Comparison of ENCODE assay signal across 1 cellular context in the genomic region with DNA sequence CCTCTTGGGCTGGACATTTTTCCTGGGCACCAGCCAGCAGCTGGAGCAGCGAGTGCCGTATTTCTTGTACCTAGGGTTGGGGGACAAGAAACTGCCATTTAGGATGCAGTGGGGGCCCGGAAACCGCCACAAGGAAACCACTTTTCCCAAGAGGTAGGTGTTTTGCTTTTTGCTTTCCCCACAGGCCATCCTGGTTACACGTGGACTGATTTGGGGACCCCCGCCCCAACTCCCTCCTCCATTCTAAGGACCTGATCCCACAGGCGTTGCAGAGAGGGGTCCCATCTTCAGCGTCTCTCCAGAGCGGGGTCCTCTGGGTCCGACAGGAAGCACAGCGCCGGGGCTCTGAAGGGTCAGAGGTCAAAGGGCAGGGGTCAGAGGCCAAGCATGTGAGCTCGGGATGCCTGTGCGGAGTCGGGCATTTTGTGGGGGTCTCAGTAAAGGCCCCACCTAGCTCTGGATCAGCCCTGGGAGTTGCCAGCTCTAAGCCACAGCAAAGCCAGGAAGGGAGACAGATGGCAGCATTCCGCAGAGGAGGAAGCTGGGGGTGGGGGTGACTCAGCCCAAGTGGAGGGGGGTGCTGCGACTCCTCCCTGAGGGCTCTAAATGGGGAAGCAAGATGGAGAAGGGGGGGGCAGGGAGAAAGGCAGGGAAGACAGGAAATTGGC.
TF ChIP-seq lines count a peak whose summit lies in the region.

No MANE protein-coding gene starts in this region.

TF ChIP-seq in K562, 482 proteins besides CTCF, POLR2A, EP300 and RAD21 (continues in another document):
- TF ChIP-seq BRD4 (IDR thresholded peaks at IDR 0.05) (no peak), ZFP1 (CRISPR knock-in tag; IDR thresholded peaks at IDR 0.05) (no peak), IRF9 (tag; IDR thresholded peaks at IDR 0.05) (peak; percentile 7; the same call in 1 of the 2 replicates), MIER1 (IDR thresholded peaks at IDR 0.05; ENCODE audit: low read depth) (peak; percentile 100), FOS (IDR thresholded peaks at IDR 0.05; ENCODE audit: extremely low read depth, insufficient read length) (no peak), ZNF764 (CRISPR knock-in tag; IDR thresholded peaks at IDR 0.05; ENCODE audit: low read depth) (0 out of 2 replicates have a peak, but pooled peaks have one; percentile 34), ZNF830 (CRISPR knock-in tag; IDR thresholded peaks at IDR 0.05) (no peak), HDAC2 (IDR thresholded peaks at IDR 0.05) (0 out of 2 replicates have a peak, but pooled peaks have one; percentile 58), ARID2 (IDR thresholded peaks at IDR 0.05) (no peak), STAG1 (CRISPR knock-in tag; IDR thresholded peaks at IDR 0.05; ENCODE audit: borderline replicate concordance) (no peak), TGIF2 (CRISPR knock-in tag; IDR thresholded peaks at IDR 0.05) (no peak), HNRNPK (IDR thresholded peaks at IDR 0.05; ENCODE audit: low read depth, low read length, poor library complexity, severe bottlenecking) (no peak), NCOA4 (IDR thresholded peaks at IDR 0.05; ENCODE audit: partially characterized antibody) (peak; percentile 25), RFX1 (IDR thresholded peaks at IDR 0.05) (no peak), TRIM24 (IDR thresholded peaks at IDR 0.05) (peak; percentile 14 to 16; a peak in 1 of 4 replicates), AFF4 (CRISPR knock-in tag; IDR thresholded peaks at IDR 0.05) (no peak), BCL6 (CRISPR knock-in tag; IDR thresholded peaks at IDR 0.05) (no peak), MTA2 (IDR thresholded peaks at IDR 0.05; ENCODE audit: low read depth) (peak; percentile 70), DACH1 (IDR thresholded peaks at IDR 0.05; ENCODE audit: partially characterized antibody) (peak; percentile 20), ETV1 (tag; conservative IDR thresholded peaks at IDR 0.05; ENCODE audit: low read depth) (0 out of 2 replicates have a peak, but pooled peaks have one; percentile 13), RBM25 (IDR thresholded peaks at IDR 0.05; ENCODE audit: low read depth, low read length, severe bottlenecking) (peak; percentile 98), PYGO2 (tag; IDR thresholded peaks at IDR 0.05) (no peak), TSC22D4 (tag; IDR thresholded peaks at IDR 0.05) (no peak), MTA1 (IDR thresholded peaks at IDR 0.05; ENCODE audit: borderline replicate concordance) (0 out of 2 replicates have a peak, but pooled peaks have one; percentile 51), ZNF511 (CRISPR knock-in tag; IDR thresholded peaks at IDR 0.05) (0 out of 2 replicates have a peak, but pooled peaks have one; percentile 18), POLR3A (IDR thresholded peaks at IDR 0.05; ENCODE audit: borderline replicate concordance, extremely low read depth, insufficient read depth, insufficient read length) (no peak), RERE (CRISPR knock-in tag; IDR thresholded peaks at IDR 0.05; ENCODE audit: borderline replicate concordance) (no peak), PRDM10 (IDR thresholded peaks at IDR 0.05; ENCODE audit: partially characterized antibody) (peak; percentile 24), GTF2F1 (IDR thresholded peaks at IDR 0.05; ENCODE audit: low read depth, low read length) (no peak), ZC3H4 (CRISPR knock-in tag; IDR thresholded peaks at IDR 0.05; ENCODE audit: borderline replicate concordance) (no peak), CBX8 (IDR thresholded peaks at IDR 0.05; ENCODE audit: borderline replicate concordance, extremely low read depth, low read depth, low read length, poor library complexity, severe bottlenecking) (no peak)
- TF ChIP-seq, protein P1, sequence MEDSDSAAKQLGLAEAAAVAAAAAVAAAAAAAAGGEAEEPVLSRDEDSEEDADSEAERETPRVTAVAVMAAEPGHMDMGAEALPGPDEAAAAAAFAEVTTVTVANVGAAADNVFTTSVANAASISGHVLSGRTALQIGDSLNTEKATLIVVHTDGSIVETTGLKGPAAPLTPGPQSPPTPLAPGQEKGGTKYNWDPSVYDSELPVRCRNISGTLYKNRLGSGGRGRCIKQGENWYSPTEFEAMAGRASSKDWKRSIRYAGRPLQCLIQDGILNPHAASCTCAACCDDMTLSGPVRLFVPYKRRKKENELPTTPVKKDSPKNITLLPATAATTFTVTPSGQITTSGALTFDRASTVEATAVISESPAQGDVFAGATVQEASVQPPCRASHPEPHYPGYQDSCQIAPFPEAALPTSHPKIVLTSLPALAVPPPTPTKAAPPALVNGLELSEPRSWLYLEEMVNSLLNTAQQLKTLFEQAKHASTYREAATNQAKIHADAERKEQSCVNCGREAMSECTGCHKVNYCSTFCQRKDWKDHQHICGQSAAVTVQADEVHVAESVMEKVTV (CRISPR knock-in tag; IDR thresholded peaks at IDR 0.05): no peak
- TF ChIP-seq, protein P2, sequence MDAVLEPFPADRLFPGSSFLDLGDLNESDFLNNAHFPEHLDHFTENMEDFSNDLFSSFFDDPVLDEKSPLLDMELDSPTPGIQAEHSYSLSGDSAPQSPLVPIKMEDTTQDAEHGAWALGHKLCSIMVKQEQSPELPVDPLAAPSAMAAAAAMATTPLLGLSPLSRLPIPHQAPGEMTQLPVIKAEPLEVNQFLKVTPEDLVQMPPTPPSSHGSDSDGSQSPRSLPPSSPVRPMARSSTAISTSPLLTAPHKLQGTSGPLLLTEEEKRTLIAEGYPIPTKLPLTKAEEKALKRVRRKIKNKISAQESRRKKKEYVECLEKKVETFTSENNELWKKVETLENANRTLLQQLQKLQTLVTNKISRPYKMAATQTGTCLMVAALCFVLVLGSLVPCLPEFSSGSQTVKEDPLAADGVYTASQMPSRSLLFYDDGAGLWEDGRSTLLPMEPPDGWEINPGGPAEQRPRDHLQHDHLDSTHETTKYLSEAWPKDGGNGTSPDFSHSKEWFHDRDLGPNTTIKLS (IDR thresholded peaks at IDR 0.05; ENCODE audit: borderline replicate concordance, low read depth): peak; percentile 59; the same call in 1 of the 2 replicates
- TF ChIP-seq, protein P3, sequence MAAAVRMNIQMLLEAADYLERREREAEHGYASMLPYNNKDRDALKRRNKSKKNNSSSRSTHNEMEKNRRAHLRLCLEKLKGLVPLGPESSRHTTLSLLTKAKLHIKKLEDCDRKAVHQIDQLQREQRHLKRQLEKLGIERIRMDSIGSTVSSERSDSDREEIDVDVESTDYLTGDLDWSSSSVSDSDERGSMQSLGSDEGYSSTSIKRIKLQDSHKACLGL (CRISPR knock-in tag; IDR thresholded peaks at IDR 0.05; ENCODE audit: borderline replicate concordance, poor library complexity, severe bottlenecking): no peak
- TF ChIP-seq, protein P4, sequence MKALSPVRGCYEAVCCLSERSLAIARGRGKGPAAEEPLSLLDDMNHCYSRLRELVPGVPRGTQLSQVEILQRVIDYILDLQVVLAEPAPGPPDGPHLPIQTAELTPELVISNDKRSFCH (CRISPR knock-in tag; IDR thresholded peaks at IDR 0.05): no peak
- TF ChIP-seq, protein P4 (tag; IDR thresholded peaks at IDR 0.05): peak; percentile 33; the same call in 1 of the 2 replicates
